Comparison of ENCODE assay signal across 8 cellular contexts in genomic region chr14:61476737-61477410, GRCh38.
A peak's percentile ranks its signal among the peaks of the same experiment; 100 is the strongest.
DNase-seq lines count a peak whose midpoint lies in the region; ATAC-seq and TF ChIP-seq lines count a peak whose summit lies in the region.

No MANE protein-coding gene starts in this region.

- H3K36me3 ChIP-seq in psoas muscle (ENCODE audit: insufficient read depth in 1 of 2, low read depth in 1 of 2), result no peaks in the 10 kb centered on the region

- H3K4me1 ChIP-seq in psoas muscle, result peaks cover 29% of the 10 kb centered on the region

- no peak for TF ChIP-seq CTCF in foreskin fibroblast (IDR thresholded peaks at IDR 0.05; ENCODE audit: low read depth, low read length)
- TF ChIP-seq CTCF in psoas muscle (IDR thresholded peaks at IDR 0.05), result no peak

- peak; percentile 70 for DNase-seq in Daoy (ENCODE audit: low read depth)
- peak; percentile 95 for DNase-seq in NCI-H460 (ENCODE audit: extremely low read depth, low read depth)
- DNase-seq in activated T-helper 1 cell treated with Interleukin-2 at 50 U/mL for 16 hours (ENCODE audit: low read depth), result peak; percentile 34
- peak; percentile 88 to 93 for DNase-seq in foreskin fibroblast
- DNase-seq in psoas muscle, result no peak
- DNase-seq in mesenteric fat pad (ENCODE audit: low spot score), result no peak

- no peaks in the 10 kb centered on the region for H3K27me3 ChIP-seq in psoas muscle (ENCODE audit: insufficient read depth in 3 of 3, low read length in 2 of 3)

- intact Hi-C loops in psoas muscle (cut with DNase I), result loop anchor here in 1 of 2 donors (5.0 kb wide), 2 partner anchors 85 to 285 kb away; partner anchors contain the start of gene SNAPC1

- 28 to 44% (median 32%) methylated on average over 6 of the region's 6 CpGs for WGBS in psoas muscle, 3 donors

- ATAC-seq in psoas muscle (peak; percentile 35 to 69 (median 52)), GM18858 (IDR thresholded peaks at IDR 0.05; ENCODE audit: unreplicated experiment) (no peak), GM21390 (IDR thresholded peaks at IDR 0.05; ENCODE audit: unreplicated experiment) (no peak)

- no peaks in the 10 kb centered on the region for H3K9me3 ChIP-seq in psoas muscle

- H3K4me3 ChIP-seq in foreskin fibroblast (ENCODE audit: low read depth in 1 of 2, low read length in 2 of 2) (no peak overlapping the region), psoas muscle (no peak overlapping the region)

- H3K27ac ChIP-seq in psoas muscle, result peak overlapping the region; percentile 81

Comparison
In these comparisons a context has a peak if more than half of its experiments do, and no peak if none do; other contexts are left out.
1. DNase-seq: peak in Daoy (single experiment), NCI-H460 (single experiment), activated T-helper 1 cell treated with Interleukin-2 at 50 U/mL for 16 hours (single experiment) and foreskin fibroblast (2 of 2); none in psoas muscle (0 of 2) and mesenteric fat pad (single experiment).
2. ATAC-seq: peak in psoas muscle (4 of 4); none in GM18858 (single experiment) and GM21390 (single experiment).